In genomic region chr4:150828159-150828558, GRCh38 we compare ENCODE assay signal across 1 cellular context.
TF ChIP-seq lines count a peak whose summit lies in the region.

No MANE protein-coding gene starts in this region.

TF ChIP-seq in GM12878, 131 proteins besides CTCF, POLR2A, EP300 and RAD21 (continued from another document and continues in another):
- TF ChIP-seq ATF2 (IDR thresholded peaks at IDR 0.05; ENCODE audit: low read length) (no peak; the same call in 1 of the 2 replicates), CHD2 (IDR thresholded peaks at IDR 0.05; ENCODE audit: borderline replicate concordance, low read depth, low read length) (no peak), JUNB (IDR thresholded peaks at IDR 0.05) (peak; percentile 66), LARP7 (IDR thresholded peaks at IDR 0.05) (no peak), MXI1 (IDR thresholded peaks at IDR 0.05; ENCODE audit: low read depth, low read length) (no peak), TCF3 (IDR thresholded peaks at IDR 0.05; ENCODE audit: borderline replicate concordance, insufficient read depth, low read depth, low read length) (no peak), HDAC2 (IDR thresholded peaks at IDR 0.05) (no peak), ATF7 (IDR thresholded peaks at IDR 0.05; ENCODE audit: low read depth) (0 out of 2 replicates have a peak, but pooled peaks have one; percentile 47), TARDBP (IDR thresholded peaks at IDR 0.05; ENCODE audit: borderline replicate concordance) (no peak), NKRF (conservative IDR thresholded peaks at IDR 0.05) (no peak), IKZF2 (IDR thresholded peaks at IDR 0.05) (peak; percentile 44 to 60; a peak in 3 of 4 replicates), POU2F2 (IDR thresholded peaks at IDR 0.05; ENCODE audit: borderline replicate concordance, low read depth, low read length) (no peak), ZBED1 (IDR thresholded peaks at IDR 0.05; ENCODE audit: borderline replicate concordance) (peak; percentile 40; the same call in 1 of the 2 replicates), BMI1 (IDR thresholded peaks at IDR 0.05; ENCODE audit: borderline replicate concordance) (no peak), WRNIP1 (IDR thresholded peaks at IDR 0.05; ENCODE audit: borderline replicate concordance, low read depth, low read length) (no peak), TCF7 (IDR thresholded peaks at IDR 0.05; ENCODE audit: borderline replicate concordance) (no peak), REST (IDR thresholded peaks at IDR 0.05; ENCODE audit: low read depth, low read length) (no peak), YBX1 (IDR thresholded peaks at IDR 0.05) (no peak), KLF5 (IDR thresholded peaks at IDR 0.05; ENCODE audit: partially characterized antibody) (no peak), MTA2 (IDR thresholded peaks at IDR 0.05; ENCODE audit: low read depth) (peak; percentile 49), SREBF1 (IDR thresholded peaks at IDR 0.05; ENCODE audit: low read length) (no peak), E2F8 (IDR thresholded peaks at IDR 0.05; ENCODE audit: low read depth, partially characterized antibody) (no peak), RCOR1 (conservative IDR thresholded peaks at IDR 0.05; ENCODE audit: low read depth, low read length) (no peak), EGR1 (IDR thresholded peaks at IDR 0.05; ENCODE audit: borderline replicate concordance in 1 of 2, low read depth in 2 of 2, low read length in 2 of 2) (peak in 1 of 2 experiments; percentile 38; a peak in 1 of 3 replicates), NR2C1 (IDR thresholded peaks at IDR 0.05) (no peak), SMC3 (IDR thresholded peaks at IDR 0.05; ENCODE audit: borderline replicate concordance, low read length) (peak; percentile 20; the same call in 1 of the 2 replicates), HDAC6 (IDR thresholded peaks at IDR 0.05; ENCODE audit: unreplicated experiment) (no peak), ASH2L (IDR thresholded peaks at IDR 0.05; ENCODE audit: borderline replicate concordance, low read depth) (no peak), ZNF687 (IDR thresholded peaks at IDR 0.05) (peak; percentile 55; the same call in 1 of the 2 replicates), FOXM1 (IDR thresholded peaks at IDR 0.05; ENCODE audit: low read depth, low read length) (no peak), CEBPB (IDR thresholded peaks at IDR 0.05; ENCODE audit: borderline replicate concordance in 1 of 2, low read depth in 2 of 2, low read length in 2 of 2) (no peak), BCL11A (IDR thresholded peaks at IDR 0.05; ENCODE audit: low read depth, low read length) (no peak), SREBF2 (IDR thresholded peaks at IDR 0.05; ENCODE audit: low read length) (no peak), SPI1 (IDR thresholded peaks at IDR 0.05; ENCODE audit: borderline replicate concordance, insufficient read depth, low read depth, low read length) (peak; percentile 30; the same call in 1 of the 2 replicates), MEF2B (IDR thresholded peaks at IDR 0.05; ENCODE audit: partially characterized antibody, poor library complexity, severe bottlenecking) (peak; percentile 10), ZNF207 (IDR thresholded peaks at IDR 0.05; ENCODE audit: borderline replicate concordance) (no peak), ESRRA (IDR thresholded peaks at IDR 0.05; ENCODE audit: low read length) (no peak), BACH1 (IDR thresholded peaks at IDR 0.05; ENCODE audit: borderline replicate concordance) (no peak), E2F4 (IDR thresholded peaks at IDR 0.05; ENCODE audit: low read depth, low read length) (no peak), ZNF217 (IDR thresholded peaks at IDR 0.05) (no peak), PML (IDR thresholded peaks at IDR 0.05; ENCODE audit: low read length) (no peak), IRF5 (IDR thresholded peaks at IDR 0.05; ENCODE audit: borderline replicate concordance) (no peak), CBX5 (IDR thresholded peaks at IDR 0.05; ENCODE audit: low read depth) (0 out of 2 replicates have a peak, but pooled peaks have one; percentile 81), MAX (IDR thresholded peaks at IDR 0.05; ENCODE audit: low read depth, low read length) (no peak), IRF4 (IDR thresholded peaks at IDR 0.05; ENCODE audit: low read depth, low read length) (0 out of 2 replicates have a peak, but pooled peaks have one; percentile 68), ZBTB33 (IDR thresholded peaks at IDR 0.05) (no peak), SRF (IDR thresholded peaks at IDR 0.05; ENCODE audit: low read depth in 2 of 2, low read length in 2 of 2) (no peak)
